In the genomic region with DNA sequence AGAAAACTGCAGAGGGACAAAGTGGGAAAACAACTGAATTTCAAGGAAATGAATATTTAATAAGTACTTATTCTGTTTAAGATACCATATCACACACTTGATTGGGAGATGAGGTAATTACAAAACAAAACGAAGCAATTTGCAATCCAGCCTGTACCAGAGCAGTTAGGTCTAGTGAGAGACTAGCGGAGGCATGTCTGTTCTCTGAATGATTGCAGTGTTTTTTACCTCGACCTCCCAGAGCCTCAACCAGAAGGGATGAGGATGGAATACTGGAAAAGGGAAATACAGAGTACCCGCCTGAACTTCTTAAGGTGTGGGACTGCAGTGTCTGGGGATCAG, we compare ENCODE assay signal across 9 cellular contexts. TPM values are rescaled to one million over a fixed set of nuclear protein-coding genes. Genes with fewer than 3 reads are reported as not detected.
A peak's percentile ranks its signal among the peaks of the same experiment; 100 is the strongest.
DNase-seq lines count a peak whose midpoint lies in the region; ATAC-seq and TF ChIP-seq lines count a peak whose summit lies in the region.
"Had no signal": no experiment of that assay in that cellular context is flagged by ENCODE, and none has a peak within 500 bp of the region (broad histone marks: within the 10 kb centered on the region; RNA-seq: fewer than 3 reads in every experiment).

No MANE protein-coding gene starts in this region.

- no peaks in the 10 kb centered on the region for H3K36me3 ChIP-seq in mammary epithelial cell (ENCODE audit: insufficient read depth, low read length)
- H3K36me3 ChIP-seq in lower lobe of right lung, result no peaks in the 10 kb centered on the region

- no peak overlapping the region for H3K4me3 Mint-ChIP-seq in type B pancreatic cell

- peak overlapping the region; percentile 40 for H3K9ac ChIP-seq in mammary epithelial cell (ENCODE audit: insufficient read depth, low read length)

- H3K4me1 Mint-ChIP-seq in type B pancreatic cell (ENCODE audit: unreplicated experiment), result peaks cover 14% of the 10 kb centered on the region

- no peak for TF ChIP-seq CTCF in mammary epithelial cell (conservative IDR thresholded peaks at IDR 0.05 in 1 of 2, IDR thresholded peaks at IDR 0.05 in 1 of 2; ENCODE audit: extremely low read depth in 1 of 2, insufficient read depth in 1 of 2, low read depth in 1 of 2, low read length in 2 of 2)
- no peak for TF ChIP-seq CTCF in lower lobe of right lung (IDR thresholded peaks at IDR 0.05)
- no peak for TF ChIP-seq CTCF in type B pancreatic cell (conservative IDR thresholded peaks at IDR 0.05)

- peak overlapping the region; percentile 26 for H2AFZ ChIP-seq in mammary epithelial cell (ENCODE audit: low read depth, low read length)

- peaks cover 5% of the 10 kb centered on the region for H3K36me3 Mint-ChIP-seq in type B pancreatic cell

- peak overlapping the region; percentile 43 for H3K4me2 ChIP-seq in mammary epithelial cell (ENCODE audit: insufficient read depth, low read depth, low read length)

- no peak overlapping the region for H3K4me3 ChIP-seq in mammary epithelial cell (replicated peaks in 1 of 3; ENCODE audit: insufficient read depth in 1 of 3, low read depth in 2 of 3, low read length in 3 of 3)
- H3K4me3 ChIP-seq in lower lobe of right lung, result no peak overlapping the region

- DNase-seq in NCI-H2171 treated with DMSO at 0.1 percent for 48 hours (lab: John Stamatoyannopoulos, UW) (peak; percentile 72), NCI-H2171 (lab: John Stamatoyannopoulos, UW) (no peak), mammary epithelial cell (peak; percentile 55), lower lobe of right lung (no peak), type B pancreatic cell (ENCODE audit: extremely low spot score, unreplicated experiment) (no peak), kidney tubule cell (ENCODE audit: low spot score) (no peak), NCI-H146 (lab: John Stamatoyannopoulos, UW) (no peak), AML-193 (lab: John Stamatoyannopoulos, UW) (no peak)
- DNase-seq: activated CD8-positive, alpha-beta memory T cell treated with anti-CD3 and anti-CD28 coated beads, Interleukin-2, amount 50 U/mL, for 4 hours had no signal

- H3K4me1 ChIP-seq in mammary epithelial cell (ENCODE audit: insufficient read depth, low read length) (peaks cover 25% of the 10 kb centered on the region), lower lobe of right lung (peaks cover 20% of the 10 kb centered on the region)

- dilution Hi-C loops in mammary epithelial cell (cut with HindIII; ENCODE audit: low sequenced_read_pairs), result no loop called here

- no peaks in the 10 kb centered on the region for H3K9me3 Mint-ChIP-seq in type B pancreatic cell

- H3K27ac ChIP-seq in mammary epithelial cell (ENCODE audit: insufficient read depth, low read depth, low read length) (peak overlapping the region; percentile 84), lower lobe of right lung (peak overlapping the region; percentile 54)

- H3K27me3 ChIP-seq in mammary epithelial cell (ENCODE audit: insufficient read depth, low read length) (no peaks in the 10 kb centered on the region), lower lobe of right lung (ENCODE audit: low read depth) (no peaks in the 10 kb centered on the region)

- H3K27me3 Mint-ChIP-seq in type B pancreatic cell, result no peaks in the 10 kb centered on the region

- peak in 1 of 2 donors; percentile 27 for ATAC-seq in lower lobe of right lung

- no TSS peak for BruUV-seq in mammary epithelial cell (replicated peaks; lab: Mats Ljungman, UMichigan)

- H4K20me1 ChIP-seq in mammary epithelial cell (ENCODE audit: insufficient read depth, low read length), result no peaks in the 10 kb centered on the region

- CTCF ChIA-PET in mammary epithelial cell (lab: Charles Lee; ENCODE audit: low non-redundant PET), result interaction anchor here (0.5 to 0.7 kb wide), 2 partner anchors 140 to 148 kb away, joined by 3 read pairs; no protein-coding TSS in a partner anchor

- H3K27ac Mint-ChIP-seq in type B pancreatic cell, result peak overlapping the region; percentile 58

- H3K79me2 ChIP-seq in mammary epithelial cell (ENCODE audit: insufficient read depth, low read length), result peaks cover 29% of the 10 kb centered on the region

- 33% methylated on average over 4 of the region's 4 CpGs for WGBS in mammary epithelial cell (ENCODE audit: low coverage, missing lambda C conversion rate)

- H3K9me3 ChIP-seq in mammary epithelial cell (replicated peaks; ENCODE audit: insufficient read depth, low read length) (no peaks in the 10 kb centered on the region), lower lobe of right lung (no peaks in the 10 kb centered on the region)

- intact Hi-C loops in mammary epithelial cell (cut with micrococcal nuclease) (loop anchor here (2.0 to 10.0 kb wide), 3 partner anchors 48 to 180 kb away; a partner anchor contains a TSS), lower lobe of right lung (cut with DNase I) (no loop called here)

- in situ Hi-C loops in mammary epithelial cell (cut with MboI; ENCODE audit: low sequenced_read_pairs in 2 of 2), result no loop called here

RNA-seq across cellular contexts. Expression of a gene that starts 59.5 kb away (rescaled TPM):
- 10 to 100 TPM; 14.5 to 27.2 TPM for total RNA-seq in mammary epithelial cell
- polyA plus RNA-seq in mammary epithelial cell, result 12.4 TPM
- 34.1 TPM for polyA minus RNA-seq in mammary epithelial cell
- total RNA-seq in lower lobe of right lung, result 44.6 TPM
- total RNA-seq in type B pancreatic cell (ENCODE audit: low replicate concordance), result 14.8 and 16.7 TPM in 2 replicates

Comparison
In these comparisons a context has a peak if more than half of its experiments do, and no peak if none do; other contexts are left out.
1. DNase-seq: peak in NCI-H2171 treated with DMSO at 0.1 percent for 48 hours (single experiment) and mammary epithelial cell (single experiment); none in NCI-H2171 (single experiment), lower lobe of right lung (single experiment), type B pancreatic cell (single experiment), kidney tubule cell (single experiment), NCI-H146 (single experiment) and AML-193 (0 of 2).